In genomic region chr20:48594533-48594932, GRCh38 we compare ENCODE assay signal across 16 cellular contexts.
DNase-seq lines count a peak whose midpoint lies in the region; ATAC-seq and TF ChIP-seq lines count a peak whose summit lies in the region.
"Had no signal": no experiment of that assay in that cellular context is flagged by ENCODE, and none has a peak within 500 bp of the region (broad histone marks: within the 10 kb centered on the region; RNA-seq: fewer than 3 reads in every experiment).

No MANE protein-coding gene starts in this region.

- POLR2A ChIA-PET in RWPE1 (lab: Yijun Ruan, JAX; ENCODE audit: low non-redundant PET): no interaction called here

- H3K4me3 Mint-ChIP-seq in natural killer cell: no peak overlapping the region
- H3K4me3 Mint-ChIP-seq: CD14-positive monocyte; CD8-positive, alpha-beta T cell had no signal

- H3K27me3 Mint-ChIP-seq in natural killer cell (ENCODE audit: low read depth in 2 of 2): peaks cover 0 to 4% of the 10 kb centered on the region in 2 donors

- H3K27me3 ChIP-seq in WERI-Rb-1 (ENCODE audit: insufficient read depth, low read depth, severe bottlenecking): no peaks in the 10 kb centered on the region

- no peaks in the 10 kb centered on the region for H3K4me1 Mint-ChIP-seq in natural killer cell
- H3K4me1 Mint-ChIP-seq: CD14-positive monocyte had no signal

- TF ChIP-seq CTCF in WERI-Rb-1 (IDR thresholded peaks at IDR 0.05; ENCODE audit: low read depth, low read length) (no peak), natural killer cell (IDR thresholded peaks at IDR 0.05) (no peak), RWPE1 (conservative IDR thresholded peaks at IDR 0.05; ENCODE audit: low read depth) (no peak)

- ATAC-seq in sciatic nerve: no peak
- no peak for ATAC-seq in natural killer cell
- ATAC-seq: CD8-positive, alpha-beta T cell; GM12878; HCT116 had no signal

- H3K27ac ChIP-seq in WERI-Rb-1: peak overlapping the region; percentile 42
- no peak overlapping the region for H3K27ac ChIP-seq in RWPE1
- H3K27ac ChIP-seq: 22Rv1, GM23248 had no signal

- H3K36me3 ChIP-seq in WERI-Rb-1: no peaks in the 10 kb centered on the region

- CTCF ChIA-PET in RWPE1 (lab: Yijun Ruan, JAX): interaction anchor here (0.6 to 4.0 kb wide), 5 partner anchors 26 to 914 kb away, joined by 3 to 23 read pairs (median 4); no protein-coding TSS in a partner anchor

- DNase-seq in DMS 273 (lab: John Stamatoyannopoulos, UW; ENCODE audit: unreplicated experiment) (peak; percentile 35), DMS 273 treated with DMSO at 0.1 percent for 48 hours (lab: John Stamatoyannopoulos, UW) (no peak), NCI-H524 (lab: John Stamatoyannopoulos, UW) (peak; percentile 71 to 91), WERI-Rb-1 (peak; percentile 47), sciatic nerve (ENCODE audit: low spot score) (peak; percentile 34), natural killer cell (no peak), DMS53 treated with DMSO at 0.1 percent for 48 hours (lab: John Stamatoyannopoulos, UW; ENCODE audit: unreplicated experiment) (no peak), RWPE1 (ENCODE audit: low spot score) (no peak)
- DNase-seq: CD8-positive, alpha-beta T cell; DMS79; GM23248 had no signal

- H3K9me3 ChIP-seq in WERI-Rb-1 (ENCODE audit: severe bottlenecking): no peaks in the 10 kb centered on the region
- H3K9me3 ChIP-seq: Caco-2 had no signal

- no peak overlapping the region for H3K27ac Mint-ChIP-seq in natural killer cell
- H3K27ac Mint-ChIP-seq: CD8-positive, alpha-beta T cell had no signal

- intact Hi-C loops in sciatic nerve (cut with DNase I): no loop called here
- intact Hi-C loops in natural killer cell (cut with micrococcal nuclease): no loop called here

- H3K36me3 Mint-ChIP-seq in natural killer cell: no peaks in the 10 kb centered on the region
- H3K36me3 Mint-ChIP-seq: CD14-positive monocyte; CD8-positive, alpha-beta T cell had no signal

- H3K4me3 ChIP-seq in WERI-Rb-1 (ENCODE audit: low read depth, low read length): no peak overlapping the region
- H3K4me3 ChIP-seq: GM12878, GM23248 had no signal

- H3K9me3 Mint-ChIP-seq in natural killer cell: no peaks in the 10 kb centered on the region
- H3K9me3 Mint-ChIP-seq: CD8-positive, alpha-beta T cell had no signal

Comparison
In these comparisons a context has a peak if more than half of its experiments do, and no peak if none do; other contexts are left out.
1. DNase-seq: peak in DMS 273 (single experiment), NCI-H524 (2 of 2), WERI-Rb-1 (single experiment) and sciatic nerve (single experiment); none in DMS 273 treated with DMSO at 0.1 percent for 48 hours (single experiment), natural killer cell (single experiment), DMS53 treated with DMSO at 0.1 percent for 48 hours (single experiment) and RWPE1 (single experiment).